Comparison of ENCODE assay signal across 26 cellular contexts in the genomic region with DNA sequence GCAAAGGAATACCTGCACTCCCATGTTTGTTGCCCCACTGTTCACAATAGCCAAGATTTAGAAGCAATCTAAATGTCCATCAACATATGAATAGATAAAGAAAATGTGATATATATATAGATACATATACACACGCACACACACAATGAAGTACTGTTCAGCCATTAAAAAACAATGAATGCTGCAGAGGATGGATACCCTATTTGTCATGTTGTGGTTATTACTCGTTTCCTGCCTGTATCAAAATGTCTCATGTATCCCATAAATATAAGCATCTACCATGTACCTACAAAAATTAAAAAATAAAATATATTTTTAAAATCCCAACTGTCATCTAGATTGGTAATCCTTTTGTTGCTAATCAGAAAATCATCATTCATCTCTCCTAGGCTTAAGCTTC.
"Had no signal": no experiment of that assay in that cellular context is flagged by ENCODE, and none has a peak within 500 bp of the region (broad histone marks: within the 10 kb centered on the region; RNA-seq: fewer than 3 reads in every experiment).

No MANE protein-coding gene starts in this region.

- H3K27me3 ChIP-seq: brain microvascular endothelial cell, Peyer's patch had no signal

- H3K4me1 ChIP-seq: Peyer's patch had no signal

- H3K9me3 ChIP-seq: Peyer's patch had no signal

- H3K36me3 ChIP-seq: brain microvascular endothelial cell, Peyer's patch, WERI-Rb-1 had no signal

- H3K27ac ChIP-seq: brain microvascular endothelial cell, Peyer's patch, WERI-Rb-1 had no signal

- H3K4me3 ChIP-seq: Peyer's patch had no signal

- ATAC-seq: activated CD8-positive, alpha-beta memory T cell treated with anti-CD3 and anti-CD28 coated beads, Interleukin-2, amount 10 ng/mL, durations not matched to agents 7 days and 5 days; activated naive CD8-positive, alpha-beta T cell treated with anti-CD3 and anti-CD28 coated beads, Interleukin-2, amount 50 U/mL, for 24 hours; Right ventricle myocardium inferior had no signal

- DNase-seq: activated CD4-positive, alpha-beta memory T cell treated with anti-CD3 and anti-CD28 coated beads, Interleukin-2, amount 10 ng/mL, durations not matched to agents 7 days and 5 days; activated CD4-positive, alpha-beta T cell treated with anti-CD3 and anti-CD28 coated beads for 1 hour; activated CD4-positive, alpha-beta T cell treated with anti-CD3 and anti-CD28 coated beads for 48 hours; activated CD4-positive, CD25-positive, alpha-beta regulatory T cell; activated CD8-positive, alpha-beta memory T cell treated with anti-CD3 and anti-CD28 coated beads for 24 hours; activated CD8-positive, alpha-beta memory T cell treated with anti-CD3 and anti-CD28 coated beads, Interleukin-2, amount 10 ng/mL, durations not matched to agents 7 days and 5 days; activated CD8-positive, alpha-beta memory T cell treated with anti-CD3 and anti-CD28 coated beads, Interleukin-2, amount 50 U/mL, for 48 hours; activated effector memory CD4-positive, alpha-beta T cell treated with Interleukin-2 at 50 U/mL for 16 hours; activated naive CD4-positive, alpha-beta T cell treated with anti-CD3 and anti-CD28 coated beads, Interleukin-2, amount 10 ng/mL, durations not matched to agents 7 days and 5 days; activated naive CD8-positive, alpha-beta T cell treated with anti-CD3 and anti-CD28 coated beads, Interleukin-2, amount 50 U/mL, for 24 hours; activated T-cell treated with anti-CD3 and anti-CD28 coated beads, Interleukin-2, amount 50 U/mL, for 48 hours; aorta; brain microvascular endothelial cell; NCI-H1105; NCI-H1436; NCI-H1694; NCI-H1930; NCI-H2081 treated with DMSO at 0.1 percent for 48 hours; NCI-H345; NCI-H524 treated with DMSO at 0.1 percent for 48 hours; Peyer's patch; RPMI8226; SIG-M5; T1000; WERI-Rb-1 had no signal
